Comparison of ENCODE assay signal across 28 cellular contexts in the genomic region with DNA sequence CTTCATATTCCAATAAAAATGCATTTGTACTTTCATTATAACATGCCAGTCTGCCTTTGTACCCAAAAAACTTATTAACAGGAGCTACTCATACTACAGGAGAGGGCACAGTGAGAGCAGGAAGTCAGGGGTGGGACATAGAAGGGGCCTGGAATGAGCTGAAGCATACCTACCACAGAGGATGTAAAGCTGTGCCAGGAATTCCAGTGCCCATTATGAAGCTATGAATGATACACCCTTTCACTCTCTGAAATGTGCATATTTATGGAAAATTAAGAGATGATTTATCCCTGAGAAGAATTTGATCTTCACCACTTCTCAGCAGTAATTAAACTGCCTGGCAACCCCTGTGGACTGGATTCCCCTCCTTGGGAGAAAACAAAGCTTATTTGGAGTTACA.
"Had no signal": no experiment of that assay in that cellular context is flagged by ENCODE, and none has a peak within 500 bp of the region (broad histone marks: within the 10 kb centered on the region; RNA-seq: fewer than 3 reads in every experiment).

No MANE protein-coding gene starts in this region.

- H3K9me3 ChIP-seq: body of pancreas, left ventricle myocardium inferior, sigmoid colon, testis, uterus had no signal

- H3K4me1 ChIP-seq: left ventricle myocardium inferior had no signal

- H2AFZ ChIP-seq: hepatocyte had no signal

- H3K27ac ChIP-seq: body of pancreas, cardiac muscle cell, hepatocyte, left ventricle myocardium inferior, sigmoid colon, testis, uterus, WERI-Rb-1 had no signal

- H3K36me3 ChIP-seq: cardiac muscle cell, left ventricle myocardium inferior, sigmoid colon, uterus had no signal

- H3K4me3 ChIP-seq: body of pancreas, cardiac muscle cell, hepatocyte, left ventricle myocardium inferior, sigmoid colon, testis, uterus had no signal

- ATAC-seq: activated T-cell treated with anti-CD3 and anti-CD28 coated beads, Interleukin-2, amount 50 U/mL, for 4 hours; body of pancreas; natural killer cell had no signal

- H3K27me3 ChIP-seq: body of pancreas, cardiac muscle cell, hepatocyte, sigmoid colon, testis, uterus had no signal

- DNase-seq: activated CD4-positive, alpha-beta T cell treated with anti-CD3 and anti-CD28 coated beads for 1 hour; activated CD4-positive, alpha-beta T cell treated with anti-CD3 and anti-CD28 coated beads, Interleukin-2, amount 50 U/mL, for 4 hours; activated CD8-positive, alpha-beta memory T cell treated with anti-CD3 and anti-CD28 coated beads for 24 hours; activated CD8-positive, alpha-beta memory T cell treated with anti-CD3 and anti-CD28 coated beads, Interleukin-2, amount 50 U/mL, for 48 hours; activated naive CD4-positive, alpha-beta T cell treated with Interleukin-2 at 50 U/mL for 16 hours; activated naive CD8-positive, alpha-beta T cell treated with anti-CD3 and anti-CD28 coated beads for 36 hours; activated T-cell treated with anti-CD3 and anti-CD28 coated beads, Interleukin-2, amount 50 U/mL, for 4 hours; body of pancreas; cortex of kidney; effector CD4-positive, alpha-beta T cell; erythroblast; foreskin fibroblast; glutamatergic neuron; immature natural killer cell; kidney glomerular epithelial cell; left ventricle myocardium inferior; midbrain; natural killer cell; retina; sigmoid colon; stimulated activated CD4-positive, alpha-beta T cell treated with anti-CD3 and anti-CD28 coated beads, Interleukin-4, amount 100 ng/mL, for 1 hour; stimulated activated naive CD4-positive, alpha-beta T cell; testis; trophoblast cell; uterus; WERI-Rb-1 had no signal

- H3K79me2 ChIP-seq: hepatocyte had no signal

- H3K4me2 ChIP-seq: hepatocyte had no signal
